Comparison of ENCODE assay signal across 1 cellular context in the genomic region with DNA sequence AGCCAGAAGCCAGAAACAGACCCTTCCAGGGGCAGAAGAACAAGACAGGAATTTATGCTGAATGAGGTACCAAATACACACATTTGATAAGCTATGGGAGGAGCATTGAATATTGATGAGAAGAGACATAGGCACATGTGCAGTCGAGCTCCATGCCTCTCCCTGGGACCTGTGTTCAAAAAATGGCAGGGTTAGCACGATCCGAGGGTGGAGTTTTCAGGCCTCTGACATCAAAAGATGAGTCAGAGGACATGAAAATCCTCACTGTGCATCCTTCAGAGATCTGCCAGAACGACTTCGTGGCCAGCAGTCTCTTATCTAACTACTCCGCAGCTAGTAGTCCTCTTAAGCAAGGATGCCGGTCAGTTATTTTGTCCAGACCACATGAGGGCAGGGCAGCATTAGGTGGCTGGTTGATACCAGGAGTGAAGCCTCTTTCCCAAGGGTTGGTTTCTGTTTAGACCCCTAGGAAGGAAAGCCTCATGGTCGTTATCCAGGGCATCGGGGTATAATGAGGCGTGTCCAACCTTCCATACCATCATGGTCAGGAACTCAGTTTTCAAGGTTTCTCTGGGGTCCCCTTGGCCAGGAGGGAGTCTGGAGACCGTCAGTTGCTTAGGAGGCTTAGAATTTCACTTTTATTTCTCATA.
TF ChIP-seq lines count a peak whose summit lies in the region.

No MANE protein-coding gene starts in this region.

TF ChIP-seq in K562, 482 proteins besides CTCF, POLR2A, EP300 and RAD21 (continues in another document):
- TF ChIP-seq, protein P1, sequence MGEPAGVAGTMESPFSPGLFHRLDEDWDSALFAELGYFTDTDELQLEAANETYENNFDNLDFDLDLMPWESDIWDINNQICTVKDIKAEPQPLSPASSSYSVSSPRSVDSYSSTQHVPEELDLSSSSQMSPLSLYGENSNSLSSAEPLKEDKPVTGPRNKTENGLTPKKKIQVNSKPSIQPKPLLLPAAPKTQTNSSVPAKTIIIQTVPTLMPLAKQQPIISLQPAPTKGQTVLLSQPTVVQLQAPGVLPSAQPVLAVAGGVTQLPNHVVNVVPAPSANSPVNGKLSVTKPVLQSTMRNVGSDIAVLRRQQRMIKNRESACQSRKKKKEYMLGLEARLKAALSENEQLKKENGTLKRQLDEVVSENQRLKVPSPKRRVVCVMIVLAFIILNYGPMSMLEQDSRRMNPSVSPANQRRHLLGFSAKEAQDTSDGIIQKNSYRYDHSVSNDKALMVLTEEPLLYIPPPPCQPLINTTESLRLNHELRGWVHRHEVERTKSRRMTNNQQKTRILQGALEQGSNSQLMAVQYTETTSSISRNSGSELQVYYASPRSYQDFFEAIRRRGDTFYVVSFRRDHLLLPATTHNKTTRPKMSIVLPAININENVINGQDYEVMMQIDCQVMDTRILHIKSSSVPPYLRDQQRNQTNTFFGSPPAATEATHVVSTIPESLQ (CRISPR knock-in tag; IDR thresholded peaks at IDR 0.05), result no peak
- TF ChIP-seq YY1 (IDR thresholded peaks at IDR 0.05; ENCODE audit: borderline replicate concordance in 1 of 3, control insufficient read depth in 1 of 3, extremely low read depth in 1 of 3, insufficient read depth in 3 of 3, insufficient read length in 1 of 3, insufficient replicate concordance in 2 of 3, low read depth in 1 of 3, low read length in 2 of 3) (peak in 1 of 3 experiments; percentile 74), ZBTB7A (IDR thresholded peaks at IDR 0.05; ENCODE audit: borderline replicate concordance, control insufficient read depth, low read depth, low read length) (peak; percentile 18; the same call in 1 of the 2 replicates), SIX5 (IDR thresholded peaks at IDR 0.05; ENCODE audit: borderline replicate concordance in 1 of 2, insufficient read depth in 1 of 2, low read depth in 1 of 2, low read length in 2 of 2) (no peak), RB1 (IDR thresholded peaks at IDR 0.05; ENCODE audit: low read depth) (no peak), CBX2 (IDR thresholded peaks at IDR 0.05; ENCODE audit: insufficient read depth, low read length, poor library complexity, severe bottlenecking) (no peak), ZNF143 (CRISPR knock-in tag; IDR thresholded peaks at IDR 0.05) (no peak), KLF1 (tag; IDR thresholded peaks at IDR 0.05) (no peak), BCOR (IDR thresholded peaks at IDR 0.05) (peak; percentile 84), FOSL1 (tag; conservative IDR thresholded peaks at IDR 0.05) (peak; percentile 96), BHLHE40 (IDR thresholded peaks at IDR 0.05; ENCODE audit: low read length) (peak; percentile 28; the same call in 1 of the 2 replicates), SOX6 (IDR thresholded peaks at IDR 0.05) (peak; percentile 65; the same call in 1 of the 2 replicates), CC2D1A (IDR thresholded peaks at IDR 0.05) (peak; percentile 81), NRF1 (conservative IDR thresholded peaks at IDR 0.05 in 1 of 2, IDR thresholded peaks at IDR 0.05 in 1 of 2) (peak; percentile 23 to 44; a peak in 3 of 4 replicates), MEF2D (tag; conservative IDR thresholded peaks at IDR 0.05; ENCODE audit: low read depth) (0 out of 2 replicates have a peak, but pooled peaks have one; percentile 18), CBFA2T3 (IDR thresholded peaks at IDR 0.05) (peak; percentile 73), NEUROD1 (IDR thresholded peaks at IDR 0.05; ENCODE audit: borderline replicate concordance, low read depth, low read length, partially characterized antibody) (peak; percentile 41), TAF9B (IDR thresholded peaks at IDR 0.05; ENCODE audit: partially characterized antibody) (peak; percentile 45), GABPA (tag; conservative IDR thresholded peaks at IDR 0.05; ENCODE audit: low read depth) (no peak), NR2C2 (CRISPR knock-in tag; IDR thresholded peaks at IDR 0.05) (no peak), NR2C2 (tag; IDR thresholded peaks at IDR 0.05) (peak; percentile 61), L3MBTL2 (IDR thresholded peaks at IDR 0.05) (peak; percentile 83), TEAD1 (CRISPR knock-in tag; IDR thresholded peaks at IDR 0.05) (0 out of 4 replicates have a peak, but pooled peaks of 1 of the 2 experiments have one; percentile 70), CXXC5 (CRISPR knock-in tag; IDR thresholded peaks at IDR 0.05) (peak; percentile 79), CTBP1 (IDR thresholded peaks at IDR 0.05; ENCODE audit: borderline replicate concordance) (peak; percentile 99)
- TF ChIP-seq, protein P2, sequence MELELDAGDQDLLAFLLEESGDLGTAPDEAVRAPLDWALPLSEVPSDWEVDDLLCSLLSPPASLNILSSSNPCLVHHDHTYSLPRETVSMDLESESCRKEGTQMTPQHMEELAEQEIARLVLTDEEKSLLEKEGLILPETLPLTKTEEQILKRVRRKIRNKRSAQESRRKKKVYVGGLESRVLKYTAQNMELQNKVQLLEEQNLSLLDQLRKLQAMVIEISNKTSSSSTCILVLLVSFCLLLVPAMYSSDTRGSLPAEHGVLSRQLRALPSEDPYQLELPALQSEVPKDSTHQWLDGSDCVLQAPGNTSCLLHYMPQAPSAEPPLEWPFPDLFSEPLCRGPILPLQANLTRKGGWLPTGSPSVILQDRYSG (tag; conservative IDR thresholded peaks at IDR 0.05; ENCODE audit: low read depth), result no peak
- TF ChIP-seq, protein P3, sequence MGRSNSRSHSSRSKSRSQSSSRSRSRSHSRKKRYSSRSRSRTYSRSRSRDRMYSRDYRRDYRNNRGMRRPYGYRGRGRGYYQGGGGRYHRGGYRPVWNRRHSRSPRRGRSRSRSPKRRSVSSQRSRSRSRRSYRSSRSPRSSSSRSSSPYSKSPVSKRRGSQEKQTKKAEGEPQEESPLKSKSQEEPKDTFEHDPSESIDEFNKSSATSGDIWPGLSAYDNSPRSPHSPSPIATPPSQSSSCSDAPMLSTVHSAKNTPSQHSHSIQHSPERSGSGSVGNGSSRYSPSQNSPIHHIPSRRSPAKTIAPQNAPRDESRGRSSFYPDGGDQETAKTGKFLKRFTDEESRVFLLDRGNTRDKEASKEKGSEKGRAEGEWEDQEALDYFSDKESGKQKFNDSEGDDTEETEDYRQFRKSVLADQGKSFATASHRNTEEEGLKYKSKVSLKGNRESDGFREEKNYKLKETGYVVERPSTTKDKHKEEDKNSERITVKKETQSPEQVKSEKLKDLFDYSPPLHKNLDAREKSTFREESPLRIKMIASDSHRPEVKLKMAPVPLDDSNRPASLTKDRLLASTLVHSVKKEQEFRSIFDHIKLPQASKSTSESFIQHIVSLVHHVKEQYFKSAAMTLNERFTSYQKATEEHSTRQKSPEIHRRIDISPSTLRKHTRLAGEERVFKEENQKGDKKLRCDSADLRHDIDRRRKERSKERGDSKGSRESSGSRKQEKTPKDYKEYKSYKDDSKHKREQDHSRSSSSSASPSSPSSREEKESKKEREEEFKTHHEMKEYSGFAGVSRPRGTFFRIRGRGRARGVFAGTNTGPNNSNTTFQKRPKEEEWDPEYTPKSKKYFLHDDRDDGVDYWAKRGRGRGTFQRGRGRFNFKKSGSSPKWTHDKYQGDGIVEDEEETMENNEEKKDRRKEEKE (IDR thresholded peaks at IDR 0.05; ENCODE audit: borderline replicate concordance in 1 of 2, control insufficient read depth in 1 of 2, low read depth in 2 of 2, low read length in 1 of 2), result peak in 1 of 2 experiments; percentile 47; a peak in 1 of 4 replicates
- TF ChIP-seq, protein P4, sequence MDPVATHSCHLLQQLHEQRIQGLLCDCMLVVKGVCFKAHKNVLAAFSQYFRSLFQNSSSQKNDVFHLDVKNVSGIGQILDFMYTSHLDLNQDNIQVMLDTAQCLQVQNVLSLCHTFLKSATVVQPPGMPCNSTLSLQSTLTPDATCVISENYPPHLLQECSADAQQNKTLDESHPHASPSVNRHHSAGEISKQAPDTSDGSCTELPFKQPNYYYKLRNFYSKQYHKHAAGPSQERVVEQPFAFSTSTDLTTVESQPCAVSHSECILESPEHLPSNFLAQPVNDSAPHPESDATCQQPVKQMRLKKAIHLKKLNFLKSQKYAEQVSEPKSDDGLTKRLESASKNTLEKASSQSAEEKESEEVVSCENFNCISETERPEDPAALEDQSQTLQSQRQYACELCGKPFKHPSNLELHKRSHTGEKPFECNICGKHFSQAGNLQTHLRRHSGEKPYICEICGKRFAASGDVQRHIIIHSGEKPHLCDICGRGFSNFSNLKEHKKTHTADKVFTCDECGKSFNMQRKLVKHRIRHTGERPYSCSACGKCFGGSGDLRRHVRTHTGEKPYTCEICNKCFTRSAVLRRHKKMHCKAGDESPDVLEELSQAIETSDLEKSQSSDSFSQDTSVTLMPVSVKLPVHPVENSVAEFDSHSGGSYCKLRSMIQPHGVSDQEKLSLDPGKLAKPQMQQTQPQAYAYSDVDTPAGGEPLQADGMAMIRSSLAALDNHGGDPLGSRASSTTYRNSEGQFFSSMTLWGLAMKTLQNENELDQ (CRISPR knock-in tag; IDR thresholded peaks at IDR 0.05; ENCODE audit: borderline replicate concordance), result no peak
- TF ChIP-seq, protein P5, sequence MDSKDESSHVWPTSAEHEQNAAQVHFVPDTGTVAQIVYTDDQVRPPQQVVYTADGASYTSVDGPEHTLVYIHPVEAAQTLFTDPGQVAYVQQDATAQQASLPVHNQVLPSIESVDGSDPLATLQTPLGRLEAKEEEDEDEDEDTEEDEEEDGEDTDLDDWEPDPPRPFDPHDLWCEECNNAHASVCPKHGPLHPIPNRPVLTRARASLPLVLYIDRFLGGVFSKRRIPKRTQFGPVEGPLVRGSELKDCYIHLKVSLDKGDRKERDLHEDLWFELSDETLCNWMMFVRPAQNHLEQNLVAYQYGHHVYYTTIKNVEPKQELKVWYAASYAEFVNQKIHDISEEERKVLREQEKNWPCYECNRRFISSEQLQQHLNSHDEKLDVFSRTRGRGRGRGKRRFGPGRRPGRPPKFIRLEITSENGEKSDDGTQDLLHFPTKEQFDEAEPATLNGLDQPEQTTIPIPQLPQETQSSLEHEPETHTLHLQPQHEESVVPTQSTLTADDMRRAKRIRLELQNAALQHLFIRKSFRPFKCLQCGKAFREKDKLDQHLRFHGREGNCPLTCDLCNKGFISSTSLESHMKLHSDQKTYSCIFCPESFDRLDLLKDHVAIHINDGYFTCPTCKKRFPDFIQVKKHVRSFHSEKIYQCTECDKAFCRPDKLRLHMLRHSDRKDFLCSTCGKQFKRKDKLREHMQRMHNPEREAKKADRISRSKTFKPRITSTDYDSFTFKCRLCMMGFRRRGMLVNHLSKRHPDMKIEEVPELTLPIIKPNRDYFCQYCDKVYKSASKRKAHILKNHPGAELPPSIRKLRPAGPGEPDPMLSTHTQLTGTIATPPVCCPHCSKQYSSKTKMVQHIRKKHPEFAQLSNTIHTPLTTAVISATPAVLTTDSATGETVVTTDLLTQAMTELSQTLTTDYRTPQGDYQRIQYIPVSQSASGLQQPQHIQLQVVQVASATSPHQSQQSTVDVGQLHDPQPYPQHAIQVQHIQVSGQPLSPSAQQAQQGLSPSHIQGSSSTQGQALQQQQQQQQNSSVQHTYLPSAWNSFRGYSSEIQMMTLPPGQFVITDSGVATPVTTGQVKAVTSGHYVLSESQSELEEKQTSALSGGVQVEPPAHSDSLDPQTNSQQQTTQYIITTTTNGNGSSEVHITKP (IDR thresholded peaks at IDR 0.05; ENCODE audit: partially characterized antibody), result peak; percentile 59
- TF ChIP-seq, protein P6, sequence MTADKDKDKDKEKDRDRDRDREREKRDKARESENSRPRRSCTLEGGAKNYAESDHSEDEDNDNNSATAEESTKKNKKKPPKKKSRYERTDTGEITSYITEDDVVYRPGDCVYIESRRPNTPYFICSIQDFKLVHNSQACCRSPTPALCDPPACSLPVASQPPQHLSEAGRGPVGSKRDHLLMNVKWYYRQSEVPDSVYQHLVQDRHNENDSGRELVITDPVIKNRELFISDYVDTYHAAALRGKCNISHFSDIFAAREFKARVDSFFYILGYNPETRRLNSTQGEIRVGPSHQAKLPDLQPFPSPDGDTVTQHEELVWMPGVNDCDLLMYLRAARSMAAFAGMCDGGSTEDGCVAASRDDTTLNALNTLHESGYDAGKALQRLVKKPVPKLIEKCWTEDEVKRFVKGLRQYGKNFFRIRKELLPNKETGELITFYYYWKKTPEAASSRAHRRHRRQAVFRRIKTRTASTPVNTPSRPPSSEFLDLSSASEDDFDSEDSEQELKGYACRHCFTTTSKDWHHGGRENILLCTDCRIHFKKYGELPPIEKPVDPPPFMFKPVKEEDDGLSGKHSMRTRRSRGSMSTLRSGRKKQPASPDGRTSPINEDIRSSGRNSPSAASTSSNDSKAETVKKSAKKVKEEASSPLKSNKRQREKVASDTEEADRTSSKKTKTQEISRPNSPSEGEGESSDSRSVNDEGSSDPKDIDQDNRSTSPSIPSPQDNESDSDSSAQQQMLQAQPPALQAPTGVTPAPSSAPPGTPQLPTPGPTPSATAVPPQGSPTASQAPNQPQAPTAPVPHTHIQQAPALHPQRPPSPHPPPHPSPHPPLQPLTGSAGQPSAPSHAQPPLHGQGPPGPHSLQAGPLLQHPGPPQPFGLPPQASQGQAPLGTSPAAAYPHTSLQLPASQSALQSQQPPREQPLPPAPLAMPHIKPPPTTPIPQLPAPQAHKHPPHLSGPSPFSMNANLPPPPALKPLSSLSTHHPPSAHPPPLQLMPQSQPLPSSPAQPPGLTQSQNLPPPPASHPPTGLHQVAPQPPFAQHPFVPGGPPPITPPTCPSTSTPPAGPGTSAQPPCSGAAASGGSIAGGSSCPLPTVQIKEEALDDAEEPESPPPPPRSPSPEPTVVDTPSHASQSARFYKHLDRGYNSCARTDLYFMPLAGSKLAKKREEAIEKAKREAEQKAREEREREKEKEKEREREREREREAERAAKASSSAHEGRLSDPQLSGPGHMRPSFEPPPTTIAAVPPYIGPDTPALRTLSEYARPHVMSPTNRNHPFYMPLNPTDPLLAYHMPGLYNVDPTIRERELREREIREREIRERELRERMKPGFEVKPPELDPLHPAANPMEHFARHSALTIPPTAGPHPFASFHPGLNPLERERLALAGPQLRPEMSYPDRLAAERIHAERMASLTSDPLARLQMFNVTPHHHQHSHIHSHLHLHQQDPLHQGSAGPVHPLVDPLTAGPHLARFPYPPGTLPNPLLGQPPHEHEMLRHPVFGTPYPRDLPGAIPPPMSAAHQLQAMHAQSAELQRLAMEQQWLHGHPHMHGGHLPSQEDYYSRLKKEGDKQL (CRISPR knock-in tag; IDR thresholded peaks at IDR 0.05; ENCODE audit: borderline replicate concordance), result no peak
- TF ChIP-seq, protein P7, sequence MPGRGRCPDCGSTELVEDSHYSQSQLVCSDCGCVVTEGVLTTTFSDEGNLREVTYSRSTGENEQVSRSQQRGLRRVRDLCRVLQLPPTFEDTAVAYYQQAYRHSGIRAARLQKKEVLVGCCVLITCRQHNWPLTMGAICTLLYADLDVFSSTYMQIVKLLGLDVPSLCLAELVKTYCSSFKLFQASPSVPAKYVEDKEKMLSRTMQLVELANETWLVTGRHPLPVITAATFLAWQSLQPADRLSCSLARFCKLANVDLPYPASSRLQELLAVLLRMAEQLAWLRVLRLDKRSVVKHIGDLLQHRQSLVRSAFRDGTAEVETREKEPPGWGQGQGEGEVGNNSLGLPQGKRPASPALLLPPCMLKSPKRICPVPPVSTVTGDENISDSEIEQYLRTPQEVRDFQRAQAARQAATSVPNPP (IDR thresholded peaks at IDR 0.05; ENCODE audit: borderline replicate concordance, insufficient read depth, insufficient read length), result no peak
- TF ChIP-seq, protein P8, sequence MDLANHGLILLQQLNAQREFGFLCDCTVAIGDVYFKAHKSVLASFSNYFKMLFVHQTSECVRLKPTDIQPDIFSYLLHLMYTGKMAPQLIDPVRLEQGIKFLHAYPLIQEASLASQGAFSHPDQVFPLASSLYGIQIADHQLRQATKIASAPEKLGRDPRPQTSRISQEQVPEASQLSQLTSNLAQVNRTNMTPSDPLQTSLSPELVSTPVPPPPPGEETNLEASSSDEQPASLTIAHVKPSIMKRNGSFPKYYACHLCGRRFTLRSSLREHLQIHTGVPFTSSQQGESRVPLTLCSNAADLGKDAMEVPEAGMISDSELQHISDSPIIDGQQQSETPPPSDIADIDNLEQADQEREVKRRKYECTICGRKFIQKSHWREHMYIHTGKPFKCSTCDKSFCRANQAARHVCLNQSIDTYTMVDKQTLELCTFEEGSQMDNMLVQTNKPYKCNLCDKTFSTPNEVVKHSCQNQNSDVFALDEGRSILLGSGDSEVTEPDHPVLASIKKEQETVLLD (IDR thresholded peaks at IDR 0.05), result 0 out of 2 replicates have a peak, but pooled peaks have one; percentile 52
